Comparison of ENCODE assay signal across 22 cellular contexts in the genomic region with DNA sequence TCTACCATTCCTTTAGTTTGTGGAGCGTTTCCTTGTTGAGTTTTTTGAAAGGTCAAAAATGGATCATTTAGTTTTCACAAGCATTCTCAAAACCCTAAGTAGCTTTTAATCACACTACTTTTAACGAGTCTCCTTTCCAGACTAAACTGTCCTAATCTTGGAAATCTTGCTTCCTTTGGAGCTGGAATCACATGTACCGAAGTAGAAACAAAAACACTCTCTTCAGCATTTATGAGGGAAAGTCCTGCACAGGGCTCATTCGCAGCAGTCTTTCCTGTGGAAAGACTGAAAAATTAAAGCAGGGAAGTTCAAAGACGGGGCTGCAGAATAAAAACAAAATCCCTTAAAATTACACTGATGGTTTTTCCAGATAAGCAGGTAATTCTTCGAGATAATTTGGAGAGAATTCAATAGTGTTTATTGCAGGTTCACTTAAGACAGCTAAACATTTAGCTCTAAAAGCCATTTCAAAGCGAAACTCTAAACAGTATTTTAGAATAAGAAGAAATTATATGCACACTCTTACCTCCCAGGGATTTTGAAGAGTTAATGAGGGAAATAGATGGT.
DNase-seq lines count a peak whose midpoint lies in the region; ATAC-seq, FAIRE-seq and TF ChIP-seq lines count a peak whose summit lies in the region.
"Had no signal": no experiment of that assay in that cellular context is flagged by ENCODE, and none has a peak within 500 bp of the region (broad histone marks: within the 10 kb centered on the region; RNA-seq: fewer than 3 reads in every experiment).

No MANE protein-coding gene starts in this region.

- H3K27me3 Mint-ChIP-seq in mesothelial cell of epicardium (ENCODE audit: low read depth) (no peaks in the 10 kb centered on the region), Calu3 (ENCODE audit: unreplicated experiment) (peaks cover 47% of the 10 kb centered on the region)

- BruUV-seq in Calu3 (replicated peaks; lab: Mats Ljungman, UMichigan): no TSS peak

- peaks cover 49% of the 10 kb centered on the region for H3K4me1 Mint-ChIP-seq in mesothelial cell of epicardium
- H3K4me1 Mint-ChIP-seq in Calu3 (ENCODE audit: low read depth, unreplicated experiment): peaks cover 8% of the 10 kb centered on the region

- H3K36me3 Mint-ChIP-seq in mesothelial cell of epicardium (peaks cover 16% of the 10 kb centered on the region), Calu3 (ENCODE audit: insufficient read depth, unreplicated experiment) (no peaks in the 10 kb centered on the region)

- intact Hi-C loops in Calu3 (cut with micrococcal nuclease; ENCODE audit: unreplicated experiment): no loop called here

- H3K27ac Mint-ChIP-seq in mesothelial cell of epicardium: peak overlapping the region; percentile 96
- H3K27ac Mint-ChIP-seq in Calu3 (ENCODE audit: unreplicated experiment): no peak overlapping the region
- H3K27ac Mint-ChIP-seq: CD4-positive, alpha-beta T cell had no signal

- no peak for ATAC-seq in GM18873 (IDR thresholded peaks at IDR 0.05; ENCODE audit: low FRiP score, unreplicated experiment)
- ATAC-seq: Panc1 had no signal

- DNase-seq in EH (ENCODE audit: low read depth) (peak; percentile 57), M059J (ENCODE audit: low read depth) (peak; percentile 10), mesothelial cell of epicardium (ENCODE audit: low spot score in 2 of 2, unreplicated experiment in 2 of 2) (no peak), NCI-H2029 (lab: John Stamatoyannopoulos, UW) (no peak), Calu3 (no peak)
- DNase-seq in stimulated activated CD8-positive, alpha-beta memory T cell treated with anti-CD3 and anti-CD28 coated beads, Interleukin-4, amount 100 ng/mL, for 48 hours: no peak
- DNase-seq: BE2C; Caco-2; CD4-positive, alpha-beta T cell; KBM-7; MV-4-11; NCI-H1417 treated with DMSO at 0.1 percent for 48 hours; NCI-H187 treated with DMSO at 0.1 percent for 48 hours; NCI-H2171; NCI-H446 treated with DMSO at 0.1 percent for 48 hours; NCI-H69 had no signal

- TF ChIP-seq CTCF in mesothelial cell of epicardium (IDR thresholded peaks at IDR 0.05; ENCODE audit: unreplicated experiment) (no peak), Calu3 (IDR thresholded peaks at IDR 0.05; ENCODE audit: unreplicated experiment) (no peak)

- CTCF ChIA-PET in Calu3 (lab: Charles Lee): interaction anchor here (0.6 kb wide), 1 partner anchor 585 kb away, joined by 3 read pairs; no protein-coding TSS in a partner anchor

- H3K9me3 Mint-ChIP-seq in mesothelial cell of epicardium (peaks cover 19% of the 10 kb centered on the region), Calu3 (ENCODE audit: low read depth, unreplicated experiment) (peaks cover 4% of the 10 kb centered on the region)

- H3K4me3 Mint-ChIP-seq in mesothelial cell of epicardium (peak overlapping the region; percentile 39), Calu3 (ENCODE audit: low read depth, unreplicated experiment) (no peak overlapping the region)
- H3K4me3 Mint-ChIP-seq: CD4-positive, alpha-beta T cell had no signal

- peak; percentile 61 for FAIRE-seq in endometrium (lab: Jason Lieb, UNC)
- FAIRE-seq: GM12892, GM18507, H1 had no signal

Comparison
In these comparisons a context has a peak if more than half of its experiments do, and no peak if none do; other contexts are left out.
1. DNase-seq: peak in EH (single experiment) and M059J (single experiment); none in mesothelial cell of epicardium (0 of 2), NCI-H2029 (single experiment), Calu3 (single experiment) and stimulated activated CD8-positive, alpha-beta memory T cell treated with anti-CD3 and anti-CD28 coated beads, Interleukin-4, amount 100 ng/mL, for 48 hours (single experiment).